Comparison of ENCODE assay signal across 22 cellular contexts in genomic region chr16:5905935-5906334, GRCh38.
A peak's percentile ranks its signal among the peaks of the same experiment; 100 is the strongest.
DNase-seq lines count a peak whose midpoint lies in the region; ATAC-seq and TF ChIP-seq lines count a peak whose summit lies in the region.
"Had no signal": no experiment of that assay in that cellular context is flagged by ENCODE, and none has a peak within 500 bp of the region (broad histone marks: within the 10 kb centered on the region; RNA-seq: fewer than 3 reads in every experiment).

No MANE protein-coding gene starts in this region.

- H3K79me2 ChIP-seq in osteoblast (ENCODE audit: insufficient read depth, low read length) (no peaks in the 10 kb centered on the region), OCI-LY7 (ENCODE audit: insufficient read depth, low read depth, low read length) (no peaks in the 10 kb centered on the region)

- no peaks in the 10 kb centered on the region for H3K27me3 ChIP-seq in osteoblast (ENCODE audit: insufficient read depth, low read length)
- H3K27me3 ChIP-seq: body of pancreas, neutrophil, thyroid gland had no signal

- intact Hi-C loops in OCI-LY7 (cut with micrococcal nuclease; ENCODE audit: unreplicated experiment): no loop called here

- POLR2A ChIA-PET in OCI-LY7 (lab: Charles Lee): no interaction called here

- H3K4me1 ChIP-seq in osteoblast (ENCODE audit: insufficient read depth, low read length) (no peaks in the 10 kb centered on the region), OCI-LY7 (ENCODE audit: insufficient read depth, low read length, poor library complexity, severe bottlenecking) (no peaks in the 10 kb centered on the region)
- H3K4me1 ChIP-seq: body of pancreas, thyroid gland had no signal

- no peaks in the 10 kb centered on the region for H3K36me3 ChIP-seq in osteoblast (ENCODE audit: insufficient read depth, low read length)
- H3K36me3 ChIP-seq in OCI-LY7 (ENCODE audit: insufficient read depth, low read length): no peaks in the 10 kb centered on the region
- H3K36me3 ChIP-seq: neutrophil, thyroid gland had no signal

- DNase-seq in Daoy (ENCODE audit: low read depth): peak; percentile 2
- peak; percentile 5 for DNase-seq in SW480 (ENCODE audit: low spot score)
- peak; percentile 15 for DNase-seq in osteoblast (ENCODE audit: insufficient read length, low spot score, missing footprints)
- DNase-seq in OCI-M1 (lab: John Stamatoyannopoulos, UW): no peak
- DNase-seq in NCI-H345 treated with DMSO at 0.1 percent for 48 hours (lab: John Stamatoyannopoulos, UW; ENCODE audit: unreplicated experiment): no peak
- DNase-seq in OCI-LY7 (ENCODE audit: low spot score): no peak
- DNase-seq in GM19238 (ENCODE audit: insufficient read length, low spot score): no peak
- DNase-seq: activated CD4-positive, alpha-beta T cell treated with anti-CD3 and anti-CD28 coated beads for 1 hour; activated effector memory CD4-positive, alpha-beta T cell treated with Interleukin-2 at 50 U/mL for 16 hours; activated naive CD8-positive, alpha-beta T cell treated with anti-CD3 and anti-CD28 coated beads, Interleukin-2, amount 10 ng/mL, durations not matched to agents 7 days and 5 days; activated T-cell treated with anti-CD3 and anti-CD28 coated beads for 4 hours; body of pancreas; CD8-positive, alpha-beta T cell; mesenchymal stem cell; MV-4-11; NCI-H526; stimulated activated naive CD8-positive, alpha-beta T cell treated with anti-CD3 and anti-CD28 coated beads, Interleukin-15, amount 100 ng/mL, for 72 hours; thyroid gland had no signal

- H3K4me2 ChIP-seq in osteoblast (ENCODE audit: insufficient read depth, low read length) (no peak overlapping the region), OCI-LY7 (ENCODE audit: low read length) (no peak overlapping the region)

- H3K9me3 ChIP-seq in osteoblast (ENCODE audit: low read depth, low read length): no peaks in the 10 kb centered on the region
- no peaks in the 10 kb centered on the region for H3K9me3 ChIP-seq in OCI-LY7 (ENCODE audit: low read length)
- H3K9me3 ChIP-seq: body of pancreas, neutrophil, thyroid gland had no signal

- no peak overlapping the region for H3K27ac ChIP-seq in osteoblast (ENCODE audit: low read depth, low read length)
- no peak overlapping the region for H3K27ac ChIP-seq in OCI-LY7 (ENCODE audit: low read depth, low read length, poor library complexity, severe bottlenecking)
- H3K27ac ChIP-seq: body of pancreas, HL-60, neutrophil, thyroid gland had no signal

- peak; percentile 68 for ATAC-seq in esophagus mucosa
- ATAC-seq: body of pancreas; CD8-positive, alpha-beta T cell; Panc1; stimulated activated naive CD8-positive, alpha-beta T cell treated with anti-CD3 and anti-CD28 coated beads, Interleukin-15, amount 100 ng/mL, for 72 hours had no signal

- H4K20me1 ChIP-seq in osteoblast (ENCODE audit: insufficient read depth, low read length) (no peaks in the 10 kb centered on the region), OCI-LY7 (ENCODE audit: insufficient read depth, low read length) (no peaks in the 10 kb centered on the region)

- no peak overlapping the region for H2AFZ ChIP-seq in osteoblast (ENCODE audit: low read length)
- H2AFZ ChIP-seq in OCI-LY7 (ENCODE audit: low read length): no peak overlapping the region

- BruUV-seq in OCI-LY7 (replicated peaks; lab: Mats Ljungman, UMichigan): no TSS peak

- TF ChIP-seq CTCF in osteoblast (IDR thresholded peaks at IDR 0.05; ENCODE audit: extremely low read depth, low read depth, low read length): no peak
- no peak for TF ChIP-seq CTCF in OCI-LY7 (conservative IDR thresholded peaks at IDR 0.05; ENCODE audit: low read length)

- H3K4me3 ChIP-seq in osteoblast (ENCODE audit: insufficient read depth, low read length) (no peak overlapping the region), OCI-LY7 (ENCODE audit: low read depth, low read length, poor library complexity, severe bottlenecking) (no peak overlapping the region)
- H3K4me3 ChIP-seq: body of pancreas, thyroid gland had no signal

- no peaks in the 10 kb centered on the region for H3K9me2 ChIP-seq in OCI-LY7 (ENCODE audit: insufficient read depth, low read length)

- CTCF ChIA-PET in OCI-LY7 (lab: Charles Lee; ENCODE audit: unreplicated experiment): no interaction called here

Comparison
In these comparisons a context has a peak if more than half of its experiments do, and no peak if none do; other contexts are left out.
1. DNase-seq: peak in Daoy (single experiment), SW480 (single experiment) and osteoblast (single experiment); none in OCI-M1 (single experiment), NCI-H345 treated with DMSO at 0.1 percent for 48 hours (single experiment), OCI-LY7 (single experiment) and GM19238 (single experiment).